1 cellular context compared by ENCODE assay signal in the genomic region with DNA sequence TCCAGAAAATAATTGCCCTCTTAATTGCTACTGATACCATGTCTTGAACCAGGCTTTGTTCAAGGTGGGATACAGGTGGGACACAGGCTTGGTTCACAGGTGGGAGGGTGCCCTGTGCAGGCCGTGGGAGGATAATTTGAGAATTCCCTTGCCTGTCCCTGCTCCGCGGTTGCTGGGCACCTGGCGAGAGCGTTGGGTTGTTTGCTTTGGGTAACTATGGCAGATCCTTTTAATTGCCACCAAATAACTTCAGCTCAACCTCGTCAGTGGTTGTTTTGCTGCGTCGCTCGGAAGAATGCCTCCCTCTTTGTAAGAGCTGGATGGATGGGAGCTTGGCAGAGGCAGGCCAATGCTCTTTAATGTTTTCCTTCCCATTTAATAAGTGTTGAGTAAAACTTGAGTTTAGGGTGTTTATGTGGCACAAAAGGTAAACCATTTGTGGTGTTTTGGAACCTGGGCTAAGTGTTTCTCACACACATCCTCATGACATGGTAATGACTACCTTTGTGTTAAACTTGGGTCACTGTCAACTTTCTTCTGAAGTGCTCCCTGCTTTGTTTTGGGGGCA.
TF ChIP-seq lines count a peak whose summit lies in the region.

No MANE protein-coding gene starts in this region.

TF ChIP-seq in WTC11, 78 proteins besides CTCF, POLR2A, EP300 and RAD21 (continued from another document):
- TF ChIP-seq, protein P1, sequence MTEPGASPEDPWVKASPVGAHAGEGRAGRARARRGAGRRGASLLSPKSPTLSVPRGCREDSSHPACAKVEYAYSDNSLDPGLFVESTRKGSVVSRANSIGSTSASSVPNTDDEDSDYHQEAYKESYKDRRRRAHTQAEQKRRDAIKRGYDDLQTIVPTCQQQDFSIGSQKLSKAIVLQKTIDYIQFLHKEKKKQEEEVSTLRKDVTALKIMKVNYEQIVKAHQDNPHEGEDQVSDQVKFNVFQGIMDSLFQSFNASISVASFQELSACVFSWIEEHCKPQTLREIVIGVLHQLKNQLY (CRISPR knock-in tag; IDR thresholded peaks at IDR 0.05): no peak
- TF ChIP-seq IRF2 (CRISPR knock-in tag; IDR thresholded peaks at IDR 0.05; ENCODE audit: borderline replicate concordance, low read depth) (no peak), NFATC4 (CRISPR knock-in tag; IDR thresholded peaks at IDR 0.05) (no peak), SOX15 (CRISPR knock-in tag; IDR thresholded peaks at IDR 0.05) (no peak), NR2C2 (CRISPR knock-in tag; IDR thresholded peaks at IDR 0.05) (no peak), NFYB (CRISPR knock-in tag; conservative IDR thresholded peaks at IDR 0.05; ENCODE audit: low read depth) (no peak), ZNF219 (CRISPR knock-in tag; IDR thresholded peaks at IDR 0.05; ENCODE audit: borderline replicate concordance) (no peak)
- TF ChIP-seq, protein P2, sequence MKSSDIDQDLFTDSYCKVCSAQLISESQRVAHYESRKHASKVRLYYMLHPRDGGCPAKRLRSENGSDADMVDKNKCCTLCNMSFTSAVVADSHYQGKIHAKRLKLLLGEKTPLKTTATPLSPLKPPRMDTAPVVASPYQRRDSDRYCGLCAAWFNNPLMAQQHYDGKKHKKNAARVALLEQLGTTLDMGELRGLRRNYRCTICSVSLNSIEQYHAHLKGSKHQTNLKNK (CRISPR knock-in tag; IDR thresholded peaks at IDR 0.05): no peak
- TF ChIP-seq, protein P3, sequence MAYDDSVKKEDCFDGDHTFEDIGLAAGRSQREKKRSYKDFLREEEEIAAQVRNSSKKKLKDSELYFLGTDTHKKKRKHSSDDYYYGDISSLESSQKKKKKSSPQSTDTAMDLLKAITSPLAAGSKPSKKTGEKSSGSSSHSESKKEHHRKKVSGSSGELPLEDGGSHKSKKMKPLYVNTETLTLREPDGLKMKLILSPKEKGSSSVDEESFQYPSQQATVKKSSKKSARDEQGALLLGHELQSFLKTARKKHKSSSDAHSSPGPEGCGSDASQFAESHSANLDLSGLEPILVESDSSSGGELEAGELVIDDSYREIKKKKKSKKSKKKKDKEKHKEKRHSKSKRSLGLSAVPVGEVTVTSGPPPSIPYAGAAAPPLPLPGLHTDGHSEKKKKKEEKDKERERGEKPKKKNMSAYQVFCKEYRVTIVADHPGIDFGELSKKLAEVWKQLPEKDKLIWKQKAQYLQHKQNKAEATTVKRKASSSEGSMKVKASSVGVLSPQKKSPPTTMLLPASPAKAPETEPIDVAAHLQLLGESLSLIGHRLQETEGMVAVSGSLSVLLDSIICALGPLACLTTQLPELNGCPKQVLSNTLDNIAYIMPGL (CRISPR knock-in tag; IDR thresholded peaks at IDR 0.05): no peak
TF ChIP-seq in WTC11: peak in this region for 0.
